Comparison of ENCODE assay signal across 1 cellular context in genomic region chr4:38565271-38566199, GRCh38.
TF ChIP-seq lines count a peak whose summit lies in the region.

No MANE protein-coding gene starts in this region.

TF ChIP-seq in IMR-90, 13 proteins besides CTCF, POLR2A, EP300 and RAD21 (continued from another document):
- no peak for TF ChIP-seq USF2 (IDR thresholded peaks at IDR 0.05; ENCODE audit: low read depth, low read length)
- no peak for TF ChIP-seq FOS (IDR thresholded peaks at IDR 0.05; ENCODE audit: low read depth, low read length)
- TF ChIP-seq ELK1 (IDR thresholded peaks at IDR 0.05; ENCODE audit: borderline replicate concordance, low read depth, low read length): no peak
- TF ChIP-seq SMC3 (IDR thresholded peaks at IDR 0.05; ENCODE audit: low read depth, low read length): no peak
- no peak for TF ChIP-seq BHLHE40 (IDR thresholded peaks at IDR 0.05; ENCODE audit: low read depth, low read length)
- no peak for TF ChIP-seq MAZ (IDR thresholded peaks at IDR 0.05; ENCODE audit: borderline replicate concordance, low read depth, low read length)
